ENCODE assay signal across 25 cellular contexts in the genomic region with DNA sequence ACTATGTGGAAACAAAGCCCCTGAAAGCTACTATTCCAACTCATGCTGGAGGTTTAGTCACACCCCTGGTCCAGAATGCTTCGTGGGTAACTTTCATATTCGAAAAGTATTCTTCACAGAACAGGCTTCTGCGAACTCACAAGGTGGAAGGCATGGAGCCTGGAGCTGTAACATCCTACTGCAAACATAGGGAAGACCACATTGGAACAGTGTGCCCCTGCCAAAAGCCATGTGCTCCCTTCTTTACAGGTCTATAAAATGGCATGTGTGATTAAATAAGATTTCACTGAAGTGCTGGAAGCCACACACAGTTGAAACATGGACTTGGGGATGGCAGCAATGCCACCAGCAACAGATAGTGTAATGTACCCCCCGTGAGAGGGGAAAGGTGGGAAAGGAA.
"Had no signal": no experiment of that assay in that cellular context is flagged by ENCODE, and none has a peak within 500 bp of the region (broad histone marks: within the 10 kb centered on the region; RNA-seq: fewer than 3 reads in every experiment).

No MANE protein-coding gene starts in this region.

- ATAC-seq: activated CD4-positive, CD25-positive, alpha-beta regulatory T cell treated with anti-CD3 and anti-CD28 coated beads, Interleukin-2, amount 50 U/mL, for 24 hours; activated CD8-positive, alpha-beta T cell treated with anti-CD3 and anti-CD28 coated beads, Interleukin-2, amount 10 ng/mL, durations not matched to agents 7 days and 5 days; body of pancreas; lower lobe of right lung; natural killer cell treated with Interleukin-12 subunit alpha and Interleukin-12 subunit beta and Interleukin-15 and Interleukin-18, amount 100 ng/mL, for 72 hours; stimulated activated naive CD8-positive, alpha-beta T cell treated with anti-CD3 and anti-CD28 coated beads, Interleukin-15, amount 100 ng/mL, for 72 hours had no signal

- H3K27ac ChIP-seq: body of pancreas, dorsolateral prefrontal cortex, foreskin keratinocyte, lower lobe of right lung, suprapubic skin, transverse colon, vagina had no signal

- H3K4me1 Mint-ChIP-seq: activated CD4-positive, alpha-beta T cell treated with anti-CD3 and anti-CD28 coated beads, Interleukin-2, amount 10 ng/mL, durations not matched to agents 7 days and 5 days; activated naive CD8-positive, alpha-beta T cell treated with anti-CD3 and anti-CD28 coated beads, Interleukin-2, amount 10 ng/mL, durations not matched to agents 7 days and 5 days; stimulated activated naive CD8-positive, alpha-beta T cell treated with anti-CD3 and anti-CD28 coated beads, Interleukin-15, amount 100 ng/mL, for 72 hours had no signal

- H3K36me3 Mint-ChIP-seq: activated naive CD8-positive, alpha-beta T cell treated with anti-CD3 and anti-CD28 coated beads, Interleukin-2, amount 10 ng/mL, durations not matched to agents 7 days and 5 days; natural killer cell treated with Interleukin-12 subunit alpha and Interleukin-12 subunit beta and Interleukin-15 and Interleukin-18, amount 100 ng/mL, for 72 hours had no signal

- H3K4me3 Mint-ChIP-seq: activated CD4-positive, alpha-beta T cell treated with anti-CD3 and anti-CD28 coated beads, Interleukin-2, amount 10 ng/mL, durations not matched to agents 7 days and 5 days; activated CD8-positive, alpha-beta T cell treated with anti-CD3 and anti-CD28 coated beads, Interleukin-2, amount 10 ng/mL, durations not matched to agents 7 days and 5 days; activated naive CD8-positive, alpha-beta T cell treated with anti-CD3 and anti-CD28 coated beads, Interleukin-2, amount 10 ng/mL, durations not matched to agents 7 days and 5 days; activated T-cell treated with anti-CD3 and anti-CD28 coated beads, Interleukin-2, amount 50 U/mL, for 24 hours; natural killer cell treated with Interleukin-12 subunit alpha and Interleukin-12 subunit beta and Interleukin-15 and Interleukin-18, amount 100 ng/mL, for 72 hours; stimulated activated naive CD8-positive, alpha-beta T cell treated with anti-CD3 and anti-CD28 coated beads, Interleukin-15, amount 100 ng/mL, for 72 hours had no signal

- H3K27ac Mint-ChIP-seq: activated CD4-positive, alpha-beta T cell treated with anti-CD3 and anti-CD28 coated beads, Interleukin-2, amount 10 ng/mL, durations not matched to agents 7 days and 5 days; activated CD8-positive, alpha-beta T cell treated with anti-CD3 and anti-CD28 coated beads, Interleukin-2, amount 10 ng/mL, durations not matched to agents 7 days and 5 days; activated naive CD8-positive, alpha-beta T cell treated with anti-CD3 and anti-CD28 coated beads, Interleukin-2, amount 10 ng/mL, durations not matched to agents 7 days and 5 days; activated T-cell treated with anti-CD3 and anti-CD28 coated beads, Interleukin-2, amount 50 U/mL, for 24 hours; activated T-helper 2 cell treated with anti-CD3 and anti-CD28 coated beads, Interferon-gamma antibody, Interleukin-2, Interleukin-4, amounts not matched to agents 10 μg/mL and 5 μg/mL and 100 μg/mL, durations not matched to agents 14 hours and 24 hours and 36 hours; natural killer cell treated with Interleukin-12 subunit alpha and Interleukin-12 subunit beta and Interleukin-15 and Interleukin-18, amount 100 ng/mL, for 72 hours had no signal

- FAIRE-seq: colon, islet of Langerhans had no signal

- H3K27me3 ChIP-seq: body of pancreas, dorsolateral prefrontal cortex, foreskin keratinocyte, suprapubic skin, transverse colon, vagina had no signal

- H3K9me3 ChIP-seq: body of pancreas, lower lobe of right lung, suprapubic skin, transverse colon, vagina had no signal

- DNase-seq: activated CD4-positive, alpha-beta T cell treated with anti-CD3 and anti-CD28 coated beads, Interleukin-2, amount 10 ng/mL, durations not matched to agents 7 days and 5 days; activated CD8-positive, alpha-beta T cell treated with anti-CD3 and anti-CD28 coated beads, Interleukin-2, amount 10 ng/mL, durations not matched to agents 7 days and 5 days; activated naive CD4-positive, alpha-beta T cell treated with Interleukin-2 at 50 U/mL for 16 hours; activated naive CD8-positive, alpha-beta T cell treated with anti-CD3 and anti-CD28 coated beads, Interleukin-2, amount 10 ng/mL, durations not matched to agents 7 days and 5 days; activated T-cell treated with anti-CD3 and anti-CD28 coated beads, Interleukin-2, amount 50 U/mL, for 24 hours; amygdala; body of pancreas; caudate nucleus; dorsolateral prefrontal cortex; foreskin keratinocyte; glutamatergic neuron; hippocampal formation; lower lobe of right lung; stimulated activated CD4-positive, alpha-beta T cell treated with anti-CD3 and anti-CD28 coated beads, Interleukin-4, amount 100 ng/mL, for 1 hour; stimulated activated naive CD8-positive, alpha-beta T cell treated with anti-CD3 and anti-CD28 coated beads, Interleukin-15, amount 100 ng/mL, for 72 hours; T1000; transverse colon had no signal

- H3K9me3 Mint-ChIP-seq: activated CD4-positive, alpha-beta T cell treated with anti-CD3 and anti-CD28 coated beads, Interleukin-2, amount 10 ng/mL, durations not matched to agents 7 days and 5 days; activated naive CD8-positive, alpha-beta T cell treated with anti-CD3 and anti-CD28 coated beads, Interleukin-2, amount 10 ng/mL, durations not matched to agents 7 days and 5 days; activated T-cell treated with anti-CD3 and anti-CD28 coated beads, Interleukin-2, amount 50 U/mL, for 24 hours; activated T-helper 2 cell treated with anti-CD3 and anti-CD28 coated beads, Interferon-gamma antibody, Interleukin-2, Interleukin-4, amounts not matched to agents 10 μg/mL and 5 μg/mL and 100 μg/mL, durations not matched to agents 14 hours and 24 hours and 36 hours; natural killer cell treated with Interleukin-12 subunit alpha and Interleukin-12 subunit beta and Interleukin-15 and Interleukin-18, amount 100 ng/mL, for 72 hours; stimulated activated naive CD8-positive, alpha-beta T cell treated with anti-CD3 and anti-CD28 coated beads, Interleukin-15, amount 100 ng/mL, for 72 hours had no signal

- H3K4me1 ChIP-seq: lower lobe of right lung, transverse colon, vagina had no signal

- H3K36me3 ChIP-seq: lower lobe of right lung, suprapubic skin, transverse colon, vagina had no signal

- H3K4me3 ChIP-seq: body of pancreas, dorsolateral prefrontal cortex, lower lobe of right lung, skin epidermis, suprapubic skin, transverse colon, vagina had no signal
